ENCODE assay signal across 9 cellular contexts in the genomic region with DNA sequence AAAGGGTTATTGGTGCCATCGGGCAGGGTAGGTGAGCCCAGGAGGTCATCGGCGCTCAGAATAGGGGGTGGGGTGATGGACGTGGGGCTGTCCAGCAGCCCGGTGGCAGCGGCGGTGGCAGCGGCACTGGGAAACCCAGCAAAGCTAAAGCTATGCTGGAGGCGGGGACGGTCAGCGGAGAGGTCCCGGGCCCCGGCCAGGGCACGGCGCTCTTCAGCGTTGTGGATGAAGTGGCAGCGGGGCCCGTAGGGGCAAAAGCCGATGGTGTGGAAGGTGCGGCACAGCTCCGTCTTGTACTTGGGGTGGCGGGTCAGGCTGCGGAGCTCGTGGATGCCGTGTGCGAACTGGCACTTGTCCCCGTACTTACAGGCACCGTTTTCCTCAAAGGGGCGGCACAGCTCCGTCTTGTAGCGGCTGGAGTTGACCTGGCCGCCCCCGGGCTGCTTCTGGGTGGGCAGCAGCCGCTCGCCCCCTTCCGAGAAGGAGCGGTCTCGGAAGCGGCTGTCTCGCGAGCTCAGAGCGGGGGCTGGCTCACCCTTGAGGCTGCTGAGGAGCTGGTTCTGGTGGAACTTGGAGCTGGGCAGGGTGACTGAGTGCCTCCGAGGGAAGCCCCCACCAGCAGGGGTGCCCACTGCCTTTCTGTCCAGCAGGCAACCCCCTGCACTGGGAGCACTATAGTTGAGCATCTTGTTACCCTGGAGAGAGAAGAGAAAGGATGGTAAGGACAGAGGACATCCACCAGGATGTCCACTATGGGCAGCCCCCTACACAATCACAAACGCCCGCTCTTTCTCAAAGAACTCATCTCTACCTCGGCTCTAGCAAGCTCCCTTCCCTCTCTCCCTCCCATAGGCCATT. TPM values are rescaled to one million over a fixed set of nuclear protein-coding genes. Genes with fewer than 3 reads are reported as not detected.
DNase-seq lines count a peak whose midpoint lies in the region; ATAC-seq, FAIRE-seq and TF ChIP-seq lines count a peak whose summit lies in the region.
"Had no signal": no experiment of that assay in that cellular context is flagged by ENCODE, and none has a peak within 500 bp of the region (broad histone marks: within the 10 kb centered on the region; RNA-seq: fewer than 3 reads in every experiment).

No MANE protein-coding gene starts in this region.

- FAIRE-seq in astrocyte (lab: Jason Lieb, UNC) = no peak
- FAIRE-seq: endometrium had no signal

- H3K79me2 ChIP-seq in astrocyte (ENCODE audit: insufficient read depth, low read length) = peaks cover 53% of the 10 kb centered on the region

- ATAC-seq in stimulated activated naive B cell treated with anti-CD40 and anti-IgM and Interleukin-4, amounts not matched to agents 10 μg/mL and 1 μg/mL and 100 μg/mL, for 72 hours (replicated peaks) = no peak

- H3K27ac Mint-ChIP-seq in activated naive CD4-positive, alpha-beta T cell treated with anti-CD3 and anti-CD28 coated beads for 36 hours = peak overlapping the region; percentile 100
- H3K27ac Mint-ChIP-seq in astrocyte (ENCODE audit: unreplicated experiment) = peak overlapping the region; percentile 98
- H3K27ac Mint-ChIP-seq in stimulated activated naive B cell treated with anti-CD40 and anti-IgM and Interleukin-4, amounts not matched to agents 10 μg/mL and 1 μg/mL and 100 μg/mL, for 72 hours = peak overlapping the region; percentile 100

- H3K4me1 ChIP-seq in astrocyte (ENCODE audit: insufficient read depth, low read length) = peaks cover 53% of the 10 kb centered on the region

- H3K4me3 Mint-ChIP-seq in activated naive CD4-positive, alpha-beta T cell treated with anti-CD3 and anti-CD28 coated beads for 36 hours = peak overlapping the region; percentile 90
- H3K4me3 Mint-ChIP-seq in astrocyte (ENCODE audit: unreplicated experiment) = peak overlapping the region; percentile 93
- peak overlapping the region; percentile 96 to 99 for H3K4me3 Mint-ChIP-seq in stimulated activated naive B cell treated with anti-CD40 and anti-IgM and Interleukin-4, amounts not matched to agents 10 μg/mL and 1 μg/mL and 100 μg/mL, for 72 hours

- peaks cover 55% of the 10 kb centered on the region for H3K36me3 Mint-ChIP-seq in activated naive CD4-positive, alpha-beta T cell treated with anti-CD3 and anti-CD28 coated beads for 36 hours (ENCODE audit: low read depth)
- H3K36me3 Mint-ChIP-seq in astrocyte (ENCODE audit: low read depth, unreplicated experiment) = peaks cover 12% of the 10 kb centered on the region
- peaks cover 66 to 83% of the 10 kb centered on the region in 2 donors for H3K36me3 Mint-ChIP-seq in stimulated activated naive B cell treated with anti-CD40 and anti-IgM and Interleukin-4, amounts not matched to agents 10 μg/mL and 1 μg/mL and 100 μg/mL, for 72 hours

- in situ Hi-C loops in KBM-7 (cut with MboI; ENCODE audit: low pct_unique_long_range_greater_than_20kb, low sequenced_read_pairs) = no loop called here

- peak overlapping the region; percentile 90 for H3K4me2 ChIP-seq in astrocyte (ENCODE audit: low read length)

- no peaks in the 10 kb centered on the region for H3K9me3 Mint-ChIP-seq in activated naive CD4-positive, alpha-beta T cell treated with anti-CD3 and anti-CD28 coated beads for 36 hours
- peaks cover 2% of the 10 kb centered on the region for H3K9me3 Mint-ChIP-seq in astrocyte (ENCODE audit: unreplicated experiment)
- peaks cover 0 to 2% of the 10 kb centered on the region in 2 donors for H3K9me3 Mint-ChIP-seq in stimulated activated naive B cell treated with anti-CD40 and anti-IgM and Interleukin-4, amounts not matched to agents 10 μg/mL and 1 μg/mL and 100 μg/mL, for 72 hours

- CTCF ChIA-PET in activated naive CD4-positive, alpha-beta T cell treated with anti-CD3 and anti-CD28 coated beads for 36 hours (lab: Charles Lee) = interaction anchor here (0.6 to 16.7 kb wide), 30 partner anchors 9 to 972 kb away, joined by 3 to 270 read pairs (median 4); no protein-coding TSS in a partner anchor

- H3K4me3 ChIP-seq in astrocyte (ENCODE audit: insufficient read depth, low read depth, low read length) = peak overlapping the region; percentile 97

- H3K27me3 ChIP-seq in astrocyte (ENCODE audit: insufficient read depth, low read length) = no peaks in the 10 kb centered on the region

- H3K27ac ChIP-seq in astrocyte (ENCODE audit: low read depth, low read length) = peak overlapping the region; percentile 100

- no peaks in the 10 kb centered on the region for H3K27me3 Mint-ChIP-seq in activated naive CD4-positive, alpha-beta T cell treated with anti-CD3 and anti-CD28 coated beads for 36 hours (ENCODE audit: low read depth)
- H3K27me3 Mint-ChIP-seq in astrocyte (ENCODE audit: low read depth, unreplicated experiment) = no peaks in the 10 kb centered on the region
- peaks cover 4 to 7% of the 10 kb centered on the region in 2 donors for H3K27me3 Mint-ChIP-seq in stimulated activated naive B cell treated with anti-CD40 and anti-IgM and Interleukin-4, amounts not matched to agents 10 μg/mL and 1 μg/mL and 100 μg/mL, for 72 hours

- no peak for DNase-seq in activated naive CD4-positive, alpha-beta T cell treated with anti-CD3 and anti-CD28 coated beads for 36 hours
- DNase-seq in activated naive CD4-positive, alpha-beta T cell (lab: John Stamatoyannopoulos, UW) = no peak
- DNase-seq in astrocyte (ENCODE audit: low read depth) = no peak
- DNase-seq in islet precursor cell = peak; percentile 58
- no peak for DNase-seq in stimulated activated naive B cell treated with anti-CD40 and anti-IgM and Interleukin-4, amounts not matched to agents 10 μg/mL and 1 μg/mL and 100 μg/mL, for 72 hours
- no peak for DNase-seq in KBM-7
- no peak for DNase-seq in NCI-H1694 treated with DMSO at 0.1 percent for 48 hours (lab: John Stamatoyannopoulos, UW)
- DNase-seq in DMS 273 (lab: John Stamatoyannopoulos, UW; ENCODE audit: unreplicated experiment) = no peak

- peaks cover 49% of the 10 kb centered on the region for H3K4me1 Mint-ChIP-seq in activated naive CD4-positive, alpha-beta T cell treated with anti-CD3 and anti-CD28 coated beads for 36 hours (ENCODE audit: low read depth)
- H3K4me1 Mint-ChIP-seq in astrocyte (ENCODE audit: low read depth, unreplicated experiment) = peaks cover 36% of the 10 kb centered on the region
- peaks cover 57 to 85% of the 10 kb centered on the region in 2 donors for H3K4me1 Mint-ChIP-seq in stimulated activated naive B cell treated with anti-CD40 and anti-IgM and Interleukin-4, amounts not matched to agents 10 μg/mL and 1 μg/mL and 100 μg/mL, for 72 hours

- intact Hi-C loops in activated naive CD4-positive, alpha-beta T cell treated with anti-CD3 and anti-CD28 coated beads for 36 hours (cut with micrococcal nuclease) = loop anchor here (1.0 to 10.0 kb wide), 13 partner anchors 8 to 1865 kb away; a partner anchor contains a TSS

- H4K20me1 ChIP-seq in astrocyte (ENCODE audit: insufficient read depth, low read length) = peaks cover 44% of the 10 kb centered on the region

- peak overlapping the region; percentile 99 for H3K9ac ChIP-seq in astrocyte (ENCODE audit: low read length)

- H3K36me3 ChIP-seq in astrocyte (ENCODE audit: insufficient read depth, low read length) = peaks cover 12% of the 10 kb centered on the region

- TF ChIP-seq CTCF in astrocyte (IDR thresholded peaks at IDR 0.05; ENCODE audit: insufficient read depth, low read depth, low read length) = no peak

- no peak overlapping the region for H2AFZ ChIP-seq in astrocyte (ENCODE audit: low read depth, low read length)

- no peaks in the 10 kb centered on the region for H3K9me3 ChIP-seq in astrocyte (ENCODE audit: insufficient read depth, low read depth, low read length)

RNA-seq across cellular contexts. Expression of a gene that starts 2.8 kb away (rescaled TPM):
- total RNA-seq in activated naive CD4-positive, alpha-beta T cell treated with anti-CD3 and anti-CD28 coated beads for 36 hours = 10 to 100 TPM; 76.8 to 85.1 TPM
- total RNA-seq in astrocyte = 210 and 219 TPM in 2 replicates
